In the genomic region with DNA sequence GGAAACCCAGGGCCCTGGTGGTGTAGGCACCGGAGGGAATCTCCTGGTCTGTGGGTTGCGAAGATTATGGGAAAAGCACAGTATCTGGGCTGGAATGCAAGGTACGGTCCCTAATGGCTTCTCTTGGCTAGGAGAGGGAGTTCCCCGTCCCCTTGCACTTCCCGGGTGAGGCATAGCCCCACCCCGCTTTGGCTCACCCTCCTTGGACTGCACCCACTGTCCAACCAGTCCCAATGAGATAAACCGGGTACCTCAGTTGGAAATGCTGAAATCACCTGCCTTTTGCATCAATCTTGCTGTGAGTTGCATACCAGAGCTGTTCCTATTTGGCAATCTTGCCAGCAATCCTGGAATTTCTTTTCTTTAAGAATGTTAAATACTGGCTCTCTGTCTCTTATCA, we compare ENCODE assay signal across 1 cellular context.
TF ChIP-seq lines count a peak whose summit lies in the region.

No MANE protein-coding gene starts in this region.

TF ChIP-seq in GM23338, 12 proteins besides CTCF, POLR2A, EP300 and RAD21 (continued from another document):
- TF ChIP-seq, protein P1, sequence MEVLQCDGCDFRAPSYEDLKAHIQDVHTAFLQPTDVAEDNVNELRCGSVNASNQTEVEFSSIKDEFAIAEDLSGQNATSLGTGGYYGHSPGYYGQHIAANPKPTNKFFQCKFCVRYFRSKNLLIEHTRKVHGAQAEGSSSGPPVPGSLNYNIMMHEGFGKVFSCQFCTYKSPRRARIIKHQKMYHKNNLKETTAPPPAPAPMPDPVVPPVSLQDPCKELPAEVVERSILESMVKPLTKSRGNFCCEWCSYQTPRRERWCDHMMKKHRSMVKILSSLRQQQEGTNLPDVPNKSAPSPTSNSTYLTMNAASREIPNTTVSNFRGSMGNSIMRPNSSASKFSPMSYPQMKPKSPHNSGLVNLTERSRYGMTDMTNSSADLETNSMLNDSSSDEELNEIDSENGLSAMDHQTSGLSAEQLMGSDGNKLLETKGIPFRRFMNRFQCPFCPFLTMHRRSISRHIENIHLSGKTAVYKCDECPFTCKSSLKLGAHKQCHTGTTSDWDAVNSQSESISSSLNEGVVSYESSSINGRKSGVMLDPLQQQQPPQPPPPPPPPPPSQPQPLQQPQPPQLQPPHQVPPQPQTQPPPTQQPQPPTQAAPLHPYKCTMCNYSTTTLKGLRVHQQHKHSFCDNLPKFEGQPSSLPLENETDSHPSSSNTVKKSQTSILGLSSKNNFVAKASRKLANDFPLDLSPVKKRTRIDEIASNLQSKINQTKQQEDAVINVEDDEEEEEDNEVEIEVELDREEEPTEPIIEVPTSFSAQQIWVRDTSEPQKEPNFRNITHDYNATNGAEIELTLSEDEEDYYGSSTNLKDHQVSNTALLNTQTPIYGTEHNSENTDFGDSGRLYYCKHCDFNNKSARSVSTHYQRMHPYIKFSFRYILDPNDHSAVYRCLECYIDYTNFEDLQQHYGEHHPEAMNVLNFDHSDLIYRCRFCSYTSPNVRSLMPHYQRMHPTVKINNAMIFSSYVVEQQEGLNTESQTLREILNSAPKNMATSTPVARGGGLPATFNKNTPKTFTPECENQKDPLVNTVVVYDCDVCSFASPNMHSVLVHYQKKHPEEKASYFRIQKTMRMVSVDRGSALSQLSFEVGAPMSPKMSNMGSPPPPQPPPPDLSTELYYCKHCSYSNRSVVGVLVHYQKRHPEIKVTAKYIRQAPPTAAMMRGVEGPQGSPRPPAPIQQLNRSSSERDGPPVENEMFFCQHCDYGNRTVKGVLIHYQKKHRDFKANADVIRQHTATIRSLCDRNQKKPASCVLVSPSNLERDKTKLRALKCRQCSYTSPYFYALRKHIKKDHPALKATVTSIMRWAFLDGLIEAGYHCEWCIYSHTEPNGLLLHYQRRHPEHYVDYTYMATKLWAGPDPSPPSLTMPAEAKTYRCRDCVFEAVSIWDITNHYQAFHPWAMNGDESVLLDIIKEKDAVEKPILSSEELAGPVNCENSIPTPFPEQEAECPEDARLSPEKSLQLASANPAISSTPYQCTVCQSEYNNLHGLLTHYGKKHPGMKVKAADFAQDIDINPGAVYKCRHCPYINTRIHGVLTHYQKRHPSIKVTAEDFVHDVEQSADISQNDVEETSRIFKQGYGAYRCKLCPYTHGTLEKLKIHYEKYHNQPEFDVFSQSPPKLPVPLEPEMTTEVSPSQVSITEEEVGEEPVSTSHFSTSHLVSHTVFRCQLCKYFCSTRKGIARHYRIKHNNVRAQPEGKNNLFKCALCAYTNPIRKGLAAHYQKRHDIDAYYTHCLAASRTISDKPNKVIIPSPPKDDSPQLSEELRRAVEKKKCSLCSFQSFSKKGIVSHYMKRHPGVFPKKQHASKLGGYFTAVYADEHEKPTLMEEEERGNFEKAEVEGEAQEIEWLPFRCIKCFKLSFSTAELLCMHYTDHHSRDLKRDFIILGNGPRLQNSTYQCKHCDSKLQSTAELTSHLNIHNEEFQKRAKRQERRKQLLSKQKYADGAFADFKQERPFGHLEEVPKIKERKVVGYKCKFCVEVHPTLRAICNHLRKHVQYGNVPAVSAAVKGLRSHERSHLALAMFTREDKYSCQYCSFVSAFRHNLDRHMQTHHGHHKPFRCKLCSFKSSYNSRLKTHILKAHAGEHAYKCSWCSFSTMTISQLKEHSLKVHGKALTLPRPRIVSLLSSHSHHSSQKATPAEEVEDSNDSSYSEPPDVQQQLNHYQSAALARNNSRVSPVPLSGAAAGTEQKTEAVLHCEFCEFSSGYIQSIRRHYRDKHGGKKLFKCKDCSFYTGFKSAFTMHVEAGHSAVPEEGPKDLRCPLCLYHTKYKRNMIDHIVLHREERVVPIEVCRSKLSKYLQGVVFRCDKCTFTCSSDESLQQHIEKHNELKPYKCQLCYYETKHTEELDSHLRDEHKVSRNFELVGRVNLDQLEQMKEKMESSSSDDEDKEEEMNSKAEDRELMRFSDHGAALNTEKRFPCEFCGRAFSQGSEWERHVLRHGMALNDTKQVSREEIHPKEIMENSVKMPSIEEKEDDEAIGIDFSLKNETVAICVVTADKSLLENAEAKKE (CRISPR knock-in tag; IDR thresholded peaks at IDR 0.05) = no peak
- TF ChIP-seq EZH2 (IDR thresholded peaks at IDR 0.05; ENCODE audit: low read depth, unreplicated experiment) (no peak), JUNB (IDR thresholded peaks at IDR 0.05; ENCODE audit: unreplicated experiment) (no peak), CREB1 (CRISPR knock-in tag; IDR thresholded peaks at IDR 0.05; ENCODE audit: low read depth) (no peak), ZNF114 (CRISPR knock-in tag; IDR thresholded peaks at IDR 0.05) (no peak), NANOG (IDR thresholded peaks at IDR 0.05; ENCODE audit: borderline replicate concordance) (no peak), STAT1 (IDR thresholded peaks at IDR 0.05; ENCODE audit: unreplicated experiment) (no peak), ZNF331 (CRISPR knock-in tag; IDR thresholded peaks at IDR 0.05; ENCODE audit: low read depth) (no peak)
- TF ChIP-seq, protein P2, sequence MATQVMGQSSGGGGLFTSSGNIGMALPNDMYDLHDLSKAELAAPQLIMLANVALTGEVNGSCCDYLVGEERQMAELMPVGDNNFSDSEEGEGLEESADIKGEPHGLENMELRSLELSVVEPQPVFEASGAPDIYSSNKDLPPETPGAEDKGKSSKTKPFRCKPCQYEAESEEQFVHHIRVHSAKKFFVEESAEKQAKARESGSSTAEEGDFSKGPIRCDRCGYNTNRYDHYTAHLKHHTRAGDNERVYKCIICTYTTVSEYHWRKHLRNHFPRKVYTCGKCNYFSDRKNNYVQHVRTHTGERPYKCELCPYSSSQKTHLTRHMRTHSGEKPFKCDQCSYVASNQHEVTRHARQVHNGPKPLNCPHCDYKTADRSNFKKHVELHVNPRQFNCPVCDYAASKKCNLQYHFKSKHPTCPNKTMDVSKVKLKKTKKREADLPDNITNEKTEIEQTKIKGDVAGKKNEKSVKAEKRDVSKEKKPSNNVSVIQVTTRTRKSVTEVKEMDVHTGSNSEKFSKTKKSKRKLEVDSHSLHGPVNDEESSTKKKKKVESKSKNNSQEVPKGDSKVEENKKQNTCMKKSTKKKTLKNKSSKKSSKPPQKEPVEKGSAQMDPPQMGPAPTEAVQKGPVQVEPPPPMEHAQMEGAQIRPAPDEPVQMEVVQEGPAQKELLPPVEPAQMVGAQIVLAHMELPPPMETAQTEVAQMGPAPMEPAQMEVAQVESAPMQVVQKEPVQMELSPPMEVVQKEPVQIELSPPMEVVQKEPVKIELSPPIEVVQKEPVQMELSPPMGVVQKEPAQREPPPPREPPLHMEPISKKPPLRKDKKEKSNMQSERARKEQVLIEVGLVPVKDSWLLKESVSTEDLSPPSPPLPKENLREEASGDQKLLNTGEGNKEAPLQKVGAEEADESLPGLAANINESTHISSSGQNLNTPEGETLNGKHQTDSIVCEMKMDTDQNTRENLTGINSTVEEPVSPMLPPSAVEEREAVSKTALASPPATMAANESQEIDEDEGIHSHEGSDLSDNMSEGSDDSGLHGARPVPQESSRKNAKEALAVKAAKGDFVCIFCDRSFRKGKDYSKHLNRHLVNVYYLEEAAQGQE (IDR thresholded peaks at IDR 0.05; ENCODE audit: unreplicated experiment) = no peak
- TF ChIP-seq, protein P3, sequence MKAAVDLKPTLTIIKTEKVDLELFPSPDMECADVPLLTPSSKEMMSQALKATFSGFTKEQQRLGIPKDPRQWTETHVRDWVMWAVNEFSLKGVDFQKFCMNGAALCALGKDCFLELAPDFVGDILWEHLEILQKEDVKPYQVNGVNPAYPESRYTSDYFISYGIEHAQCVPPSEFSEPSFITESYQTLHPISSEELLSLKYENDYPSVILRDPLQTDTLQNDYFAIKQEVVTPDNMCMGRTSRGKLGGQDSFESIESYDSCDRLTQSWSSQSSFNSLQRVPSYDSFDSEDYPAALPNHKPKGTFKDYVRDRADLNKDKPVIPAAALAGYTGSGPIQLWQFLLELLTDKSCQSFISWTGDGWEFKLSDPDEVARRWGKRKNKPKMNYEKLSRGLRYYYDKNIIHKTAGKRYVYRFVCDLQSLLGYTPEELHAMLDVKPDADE (IDR thresholded peaks at IDR 0.05) = no peak
